Comparison of ENCODE assay signal across 28 cellular contexts in genomic region chr13:103839460-103839859, GRCh38.
DNase-seq lines count a peak whose midpoint lies in the region; ATAC-seq, FAIRE-seq and TF ChIP-seq lines count a peak whose summit lies in the region.
"Had no signal": no experiment of that assay in that cellular context is flagged by ENCODE, and none has a peak within 500 bp of the region (broad histone marks: within the 10 kb centered on the region; RNA-seq: fewer than 3 reads in every experiment).

No MANE protein-coding gene starts in this region.

- H3K9me3 ChIP-seq in ascending aorta, result no peaks in the 10 kb centered on the region
- H3K9me3 ChIP-seq: Peyer's patch, thoracic aorta had no signal

- no peak overlapping the region for H3K27ac ChIP-seq in ascending aorta
- no peak overlapping the region for H3K27ac ChIP-seq in caudate nucleus (ENCODE audit: low read depth, low read length)
- H3K27ac ChIP-seq: Peyer's patch, thoracic aorta had no signal

- ATAC-seq in GM21390 (IDR thresholded peaks at IDR 0.05; ENCODE audit: unreplicated experiment), result no peak
- ATAC-seq: activated CD4-positive, CD25-positive, alpha-beta regulatory T cell treated with anti-CD3 and anti-CD28 coated beads, Interleukin-2, amount 50 U/mL, for 24 hours; HepG2; naive thymus-derived CD4-positive, alpha-beta T cell had no signal

- H3K4me3 ChIP-seq in ascending aorta, result no peak overlapping the region
- H3K4me3 ChIP-seq: Peyer's patch, thoracic aorta had no signal

- H3K27me3 ChIP-seq in ascending aorta, result no peaks in the 10 kb centered on the region
- H3K27me3 ChIP-seq: Peyer's patch had no signal

- intact Hi-C loops in ascending aorta (cut with DNase I), result no loop called here

- no peak for TF ChIP-seq CTCF in D721Med (IDR thresholded peaks at IDR 0.05; ENCODE audit: insufficient read depth, missing control alignments)
- no peak for TF ChIP-seq CTCF in ascending aorta (IDR thresholded peaks at IDR 0.05)

- DNase-seq in D721Med (ENCODE audit: insufficient read length, low spot score), result no peak
- peak; percentile 6 for DNase-seq in NCI-H1105 (lab: John Stamatoyannopoulos, UW)
- DNase-seq in NCI-H2171 treated with DMSO at 0.1 percent for 48 hours (lab: John Stamatoyannopoulos, UW), result peak; percentile 98
- peak; percentile 88 for DNase-seq in SK-N-DZ (ENCODE audit: low spot score)
- DNase-seq in NCI-H1930 (lab: John Stamatoyannopoulos, UW), result no peak
- DNase-seq in ascending aorta (ENCODE audit: low spot score in 2 of 2), result no peak
- no peak for DNase-seq in caudate nucleus (lab: John Stamatoyannopoulos, UW)
- DNase-seq: activated CD4-positive, alpha-beta T cell treated with anti-CD3 and anti-CD28 coated beads, Interleukin-2, amount 50 U/mL, for 48 hours; activated naive CD4-positive, alpha-beta T cell treated with anti-CD3 and anti-CD28 coated beads, Interleukin-2, amount 10 ng/mL, durations not matched to agents 7 days and 5 days; amygdala; Calu3; effector memory CD4-positive, alpha-beta T cell; GOT3; HFFc6; Karpas-422; midbrain; naive thymus-derived CD4-positive, alpha-beta T cell; occipital lobe; Peyer's patch; small intestine; T-helper 1 cell had no signal

- peak; percentile 63 for FAIRE-seq in D721Med (lab: Jason Lieb, UNC)
- FAIRE-seq: bronchial epithelial cell, colon, HepG2, keratinocyte, small intestine had no signal

- no peaks in the 10 kb centered on the region for H3K4me1 ChIP-seq in ascending aorta
- H3K4me1 ChIP-seq: Peyer's patch had no signal

- no peaks in the 10 kb centered on the region for H3K36me3 ChIP-seq in ascending aorta
- H3K36me3 ChIP-seq: Peyer's patch, thoracic aorta had no signal

Comparison
In these comparisons a context has a peak if more than half of its experiments do, and no peak if none do; other contexts are left out.
1. DNase-seq: peak in NCI-H1105 (single experiment), NCI-H2171 treated with DMSO at 0.1 percent for 48 hours (single experiment) and SK-N-DZ (single experiment); none in D721Med (single experiment), NCI-H1930 (0 of 2), ascending aorta (0 of 2) and caudate nucleus (0 of 61).